In genomic region chr18:75868031-75868430, GRCh38 we compare ENCODE assay signal across 13 cellular contexts.
DNase-seq lines count a peak whose midpoint lies in the region; ATAC-seq and TF ChIP-seq lines count a peak whose summit lies in the region.
"Had no signal": no experiment of that assay in that cellular context is flagged by ENCODE, and none has a peak within 500 bp of the region (broad histone marks: within the 10 kb centered on the region; RNA-seq: fewer than 3 reads in every experiment).

No MANE protein-coding gene starts in this region.

- no peak for ATAC-seq in HG03521 (IDR thresholded peaks at IDR 0.05; ENCODE audit: unreplicated experiment)
- no peak for ATAC-seq in HG03378 (IDR thresholded peaks at IDR 0.05; ENCODE audit: unreplicated experiment)
- ATAC-seq: K562 had no signal

- no peak overlapping the region for H3K4me2 ChIP-seq in mesendoderm (ENCODE audit: low read length)
- H3K4me2 ChIP-seq: BLaER1 treated with 17β-estradiol and CSF1 and Interleukin-3, amounts not matched to agents 10 nM and 100 nM had no signal

- no peak overlapping the region for H3K9ac ChIP-seq in mesendoderm (ENCODE audit: low read length)
- H3K9ac ChIP-seq: BLaER1 treated with 17β-estradiol and CSF1 and Interleukin-3, amounts not matched to agents 10 nM and 100 nM had no signal

- intact Hi-C loops in sigmoid colon (cut with DNase I) = no loop called here

- H4K5ac ChIP-seq in mesendoderm (ENCODE audit: low read length) = no peak overlapping the region

- no peak overlapping the region for H4K8ac ChIP-seq in mesendoderm (ENCODE audit: low read depth, low read length)

- no peak overlapping the region for H3K18ac ChIP-seq in mesendoderm (ENCODE audit: low read length)

- H3K79me2 ChIP-seq in mesendoderm (ENCODE audit: control insufficient read depth, insufficient read depth, low read length) = no peaks in the 10 kb centered on the region

- TF ChIP-seq CTCF in sigmoid colon (IDR thresholded peaks at IDR 0.05) = no peak

- no peak overlapping the region for H2BK5ac ChIP-seq in mesendoderm (ENCODE audit: low read length)

- H3K4me3 ChIP-seq in H7 (ENCODE audit: insufficient read depth, low read depth, low read length) (no peak overlapping the region), mesendoderm (ENCODE audit: low read length) (no peak overlapping the region), sigmoid colon (no peak overlapping the region)
- H3K4me3 ChIP-seq: BLaER1 treated with 17β-estradiol and CSF1 and Interleukin-3, amounts not matched to agents 10 nM and 100 nM; K562 had no signal

- no peak overlapping the region for H2AK5ac ChIP-seq in mesendoderm (ENCODE audit: low read length)

- H3K27me3 ChIP-seq in H7 (ENCODE audit: control insufficient read depth, insufficient read depth, low read length) (no peaks in the 10 kb centered on the region), mesendoderm (ENCODE audit: insufficient read depth, low read length, poor library complexity) (no peaks in the 10 kb centered on the region), sigmoid colon (no peaks in the 10 kb centered on the region)
- H3K27me3 ChIP-seq: BLaER1 treated with 17β-estradiol and CSF1 and Interleukin-3, amounts not matched to agents 10 nM and 100 nM had no signal

- no peaks in the 10 kb centered on the region for H3K79me1 ChIP-seq in mesendoderm (ENCODE audit: low read length)

- DNase-seq in H7 (peak; percentile 35), mesendoderm (peak; percentile 51), sigmoid colon (no peak), retina (no peak), globus pallidus (ENCODE audit: low spot score) (no peak)
- DNase-seq: ACHN; CD4-positive, CD25-positive, alpha-beta regulatory T cell; DMS53 had no signal

- no peak overlapping the region for H3K56ac ChIP-seq in mesendoderm (ENCODE audit: low read length)

- no peak overlapping the region for H3K4ac ChIP-seq in mesendoderm (ENCODE audit: low read depth, low read length)

- H3K36me3 ChIP-seq in H7 (replicated peaks; ENCODE audit: control insufficient read depth, insufficient read depth, low read length) = no peaks in the 10 kb centered on the region
- H3K36me3 ChIP-seq in mesendoderm (ENCODE audit: control insufficient read depth, insufficient read depth, low read length) = no peaks in the 10 kb centered on the region
- no peaks in the 10 kb centered on the region for H3K36me3 ChIP-seq in sigmoid colon
- H3K36me3 ChIP-seq: BLaER1 treated with 17β-estradiol and CSF1 and Interleukin-3, amounts not matched to agents 10 nM and 100 nM had no signal

- H2BK120ac ChIP-seq in mesendoderm (ENCODE audit: low read depth, low read length) = no peak overlapping the region

- no peak overlapping the region for H3K23ac ChIP-seq in mesendoderm (ENCODE audit: low read length)

- H3K27ac ChIP-seq in mesendoderm (ENCODE audit: low read depth, low read length) (no peak overlapping the region), sigmoid colon (peak overlapping the region; percentile 73 to 89 (median 81))
- H3K27ac ChIP-seq: BLaER1 treated with 17β-estradiol and CSF1 and Interleukin-3, amounts not matched to agents 10 nM and 100 nM; HL-60 had no signal

- TF ChIP-seq EP300 in sigmoid colon (IDR thresholded peaks at IDR 0.05) = no peak

- no peak for TF ChIP-seq POLR2A in sigmoid colon (IDR thresholded peaks at IDR 0.05)

- no peaks in the 10 kb centered on the region for H3K9me3 ChIP-seq in sigmoid colon
- H3K9me3 ChIP-seq: BLaER1 treated with 17β-estradiol and CSF1 and Interleukin-3, amounts not matched to agents 10 nM and 100 nM had no signal

- WGBS in mesendoderm (ENCODE audit: extremely low coverage, insufficient coverage, low lambda C conversion rate) = no CpG with 5 or more reads among the region's 9 CpGs
- WGBS in sigmoid colon, 2 donors = 88 to 89% methylated on average over 9 of the region's 9 CpGs

- H3K4me1 ChIP-seq in mesendoderm (ENCODE audit: control insufficient read depth, low read depth, low read length) = peaks cover 2% of the 10 kb centered on the region
- H3K4me1 ChIP-seq in sigmoid colon = peaks cover 0 to 62% (median 48%) of the 10 kb centered on the region in 4 donors
- H3K4me1 ChIP-seq: BLaER1 treated with 17β-estradiol and CSF1 and Interleukin-3, amounts not matched to agents 10 nM and 100 nM had no signal

- no peak overlapping the region for H2BK15ac ChIP-seq in mesendoderm (replicated peaks; ENCODE audit: low read depth)

Comparison
In these comparisons a context has a peak if more than half of its experiments do, and no peak if none do; other contexts are left out.
1. DNase-seq: peak in H7 (single experiment) and mesendoderm (single experiment); none in sigmoid colon (single experiment), retina (single experiment) and globus pallidus (single experiment).